8 cellular contexts compared by ENCODE assay signal in genomic region chr18:79944126-79944731, GRCh38. TPM values are rescaled to one million over a fixed set of nuclear protein-coding genes. Genes with fewer than 3 reads are reported as not detected.
DNase-seq lines count a peak whose midpoint lies in the region; ATAC-seq and TF ChIP-seq lines count a peak whose summit lies in the region.

No MANE protein-coding gene starts in this region.

- H3K27ac Mint-ChIP-seq in WTC11 = no peak overlapping the region

- H3K4me1 Mint-ChIP-seq in WTC11 = peaks cover 13% of the 10 kb centered on the region

- H3K27me3 Mint-ChIP-seq in WTC11 (ENCODE audit: low read depth) = peaks cover 4% of the 10 kb centered on the region

- H3K4me1 ChIP-seq in HEK293 (ENCODE audit: control insufficient read depth, insufficient read depth, low read length) (peaks cover 11% of the 10 kb centered on the region; the same call in 1 of the 2 replicates), mucosa of descending colon (ENCODE audit: low read depth) (peaks cover 54% of the 10 kb centered on the region)

- no peak overlapping the region for H3K4me3 ChIP-seq in HEK293 (ENCODE audit: low read depth, low read length)
- H3K4me3 ChIP-seq in mucosa of descending colon = no peak overlapping the region

- H3K9me3 Mint-ChIP-seq in WTC11 = no peaks in the 10 kb centered on the region

- H3K9me3 ChIP-seq in HEK293 (ENCODE audit: control insufficient read depth, insufficient read depth, low read depth, low read length) (no peaks in the 10 kb centered on the region), mucosa of descending colon (no peaks in the 10 kb centered on the region)

- H3K36me3 ChIP-seq in HEK293 (ENCODE audit: control insufficient read depth in 2 of 2, insufficient read depth in 1 of 2, low read length in 2 of 2) (peaks cover 16 to 51% of the 10 kb centered on the region in 2 experiments), mucosa of descending colon (ENCODE audit: low read depth) (no peaks in the 10 kb centered on the region)

- CTCF ChIA-PET in HEK293 (lab: Yijun Ruan, JAX) (no interaction called here), WTC11 (lab: Charles Lee) (interaction anchor here (2.1 kb wide), 1 partner anchor 10 kb away, joined by 8 read pairs; no protein-coding TSS in a partner anchor)

- peak; percentile 44 for DNase-seq in DMS 273 treated with DMSO at 0.1 percent for 48 hours (lab: John Stamatoyannopoulos, UW)
- no peak for DNase-seq in WTC11 (ENCODE audit: low spot score)
- DNase-seq in mucosa of descending colon = peak; percentile 29 to 58 (median 56)
- DNase-seq in UCSD-AML1 (lab: John Stamatoyannopoulos, UW; ENCODE audit: unreplicated experiment) = no peak
- no peak for DNase-seq in NOMO-1 (lab: John Stamatoyannopoulos, UW; ENCODE audit: unreplicated experiment in 2 of 2)

- no peak overlapping the region for H3K27ac ChIP-seq in HEK293 (ENCODE audit: extremely low read depth, low read depth, low read length)

- ATAC-seq in WTC11 (peak; percentile 55), mucosa of descending colon (peak; percentile 45), GM21447 (IDR thresholded peaks at IDR 0.05; ENCODE audit: unreplicated experiment) (no peak), GM21737 (IDR thresholded peaks at IDR 0.05; ENCODE audit: unreplicated experiment) (no peak)

- TF ChIP-seq CTCF in HEK293 (tag by site-specific recombination; IDR thresholded peaks at IDR 0.05) (no peak), WTC11 (IDR thresholded peaks at IDR 0.05) (no peak), mucosa of descending colon (IDR thresholded peaks at IDR 0.05) (no peak)

- intact Hi-C loops in mucosa of descending colon (cut with DNase I, micrococcal nuclease) = no loop called here

- POLR2A ChIA-PET in HEK293 (lab: Yijun Ruan, JAX) (no interaction called here), WTC11 (lab: Charles Lee) (no interaction called here)

- H3K4me3 Mint-ChIP-seq in WTC11 = no peak overlapping the region

- peaks cover 2% of the 10 kb centered on the region; the same call in 1 of the 2 replicates for H3K36me3 Mint-ChIP-seq in WTC11

TF ChIP-seq in HEK293, 187 proteins besides CTCF, POLR2A, EP300 and RAD21:
- TF ChIP-seq ZIC2 (tag by site-specific recombination; IDR thresholded peaks at IDR 0.05) = peak; percentile 93
- peak; percentile 80 for TF ChIP-seq GLIS1 (tag by site-specific recombination; IDR thresholded peaks at IDR 0.05)
- no peak for TF ChIP-seq MZF1 (tag by site-specific recombination; IDR thresholded peaks at IDR 0.05; ENCODE audit: borderline replicate concordance)
- 0 out of 2 replicates have a peak, but pooled peaks have one; percentile 19 for TF ChIP-seq KLF9 (tag by site-specific recombination; IDR thresholded peaks at IDR 0.05; ENCODE audit: low read depth)
- no peak for TF ChIP-seq INSM2 (tag by site-specific recombination; IDR thresholded peaks at IDR 0.05)
- peak; percentile 40 for TF ChIP-seq ZNF600 (tag by site-specific recombination; IDR thresholded peaks at IDR 0.05)
- TF ChIP-seq ZBTB21 (tag by site-specific recombination; IDR thresholded peaks at IDR 0.05) = no peak
- TF ChIP-seq SCRT1 (tag by site-specific recombination; IDR thresholded peaks at IDR 0.05; ENCODE audit: borderline replicate concordance) = peak; percentile 81; the same call in 1 of the 2 replicates
- peak; percentile 59 for TF ChIP-seq EGR2 (tag by site-specific recombination; IDR thresholded peaks at IDR 0.05; ENCODE audit: low read depth)
- peak; percentile 71 for TF ChIP-seq ZFHX2 (tag by site-specific recombination; conservative IDR thresholded peaks at IDR 0.05)
- peak; percentile 63 for TF ChIP-seq ZBTB8A (tag by site-specific recombination; IDR thresholded peaks at IDR 0.05)
- no peak for TF ChIP-seq PRDM6 (tag by site-specific recombination; IDR thresholded peaks at IDR 0.05)

TF ChIP-seq in WTC11, 78 proteins besides CTCF, POLR2A, EP300 and RAD21:
- no peak for TF ChIP-seq SMAD4 (CRISPR knock-in tag; IDR thresholded peaks at IDR 0.05)
- TF ChIP-seq SP1 (CRISPR knock-in tag; conservative IDR thresholded peaks at IDR 0.05) = no peak
- TF ChIP-seq TEAD4 (CRISPR knock-in tag; IDR thresholded peaks at IDR 0.05) = no peak
- no peak for TF ChIP-seq AFF4 (CRISPR knock-in tag; IDR thresholded peaks at IDR 0.05; ENCODE audit: borderline replicate concordance)

RNA-seq across cellular contexts. Expression of gene SLC66A2, which starts 7.2 kb away (rescaled TPM):
- total RNA-seq in WTC11 (2021) = 15.1 to 20.9 TPM (median 18.6 TPM) in 3 replicates
- 10 to 100 TPM; 54.5 to 90.1 (median 68.6) TPM for total RNA-seq in mucosa of descending colon

RNA-seq across cellular contexts. Expression of gene HSBP1L1, which starts 20.2 kb away (rescaled TPM):
- total RNA-seq in WTC11 (2021) (1.4 to 1.7 TPM (median 1.6 TPM) in 3 replicates), mucosa of descending colon (10 to 100 TPM; 33.8 to 73.7 (median 68.4) TPM)

RNA-seq across cellular contexts. Expression of gene TXNL4A, which starts 44.1 kb away (rescaled TPM):
- total RNA-seq in WTC11 (2021) = 144 to 157 TPM (median 148 TPM) in 3 replicates
- total RNA-seq in mucosa of descending colon = 10 to 100 TPM; 64.1 to 83.4 (median 76.7) TPM

Comparison
In these comparisons a context has a peak if more than half of its experiments do, and no peak if none do; other contexts are left out.
1. DNase-seq: peak in DMS 273 treated with DMSO at 0.1 percent for 48 hours (single experiment) and mucosa of descending colon (3 of 3); none in WTC11 (single experiment), UCSD-AML1 (single experiment) and NOMO-1 (0 of 2).
2. ATAC-seq: peak in WTC11 (single experiment) and mucosa of descending colon (single experiment); none in GM21447 (single experiment) and GM21737 (single experiment).
3. RNA of gene HSBP1L1, which starts 20.2 kb away (total RNA-seq): 33.8 to 73.7 TPM in mucosa of descending colon; 1.4 to 1.7 TPM in WTC11; every median in the first group is over 10 times any median in the second.